17 cellular contexts compared by ENCODE assay signal in genomic region chr17:1019451-1019850, GRCh38. TPM values are rescaled to one million over a fixed set of nuclear protein-coding genes. Genes with fewer than 3 reads are reported as not detected.
DNase-seq lines count a peak whose midpoint lies in the region; ATAC-seq and TF ChIP-seq lines count a peak whose summit lies in the region.
"Had no signal": no experiment of that assay in that cellular context is flagged by ENCODE, and none has a peak within 500 bp of the region (broad histone marks: within the 10 kb centered on the region; RNA-seq: fewer than 3 reads in every experiment).

No MANE protein-coding gene starts in this region.

- no peak for TF ChIP-seq POLR2A in sigmoid colon (IDR thresholded peaks at IDR 0.05)

- H3F3A ChIP-seq in GM23248 (ENCODE audit: insufficient read depth): no peaks in the 10 kb centered on the region

- no peak for TF ChIP-seq EP300 in sigmoid colon (IDR thresholded peaks at IDR 0.05)

- DNase-seq in UCSD-AML1 (lab: John Stamatoyannopoulos, UW; ENCODE audit: unreplicated experiment) (peak; percentile 51), coronary artery (ENCODE audit: low spot score) (peak; percentile 86), left colon (no peak), sigmoid colon (no peak), foreskin fibroblast (no peak), inferior parietal cortex (ENCODE audit: extremely low spot score) (no peak), GM23248 (no peak)
- DNase-seq: activated CD8-positive, alpha-beta memory T cell treated with anti-CD3 and anti-CD28 coated beads for 24 hours; activated gamma-delta T cell treated with Interleukin-2 at 50 U/mL for 16 hours; central memory CD4-positive, alpha-beta T cell; DMS79 treated with DMSO at 0.1 percent for 48 hours; H7; KG1; NCI-H1436; NCI-H510A treated with DMSO at 0.1 percent for 48 hours; OCI-M1 had no signal

- TF ChIP-seq CTCF in coronary artery (IDR thresholded peaks at IDR 0.05) (no peak), sigmoid colon (IDR thresholded peaks at IDR 0.05) (no peak), foreskin fibroblast (IDR thresholded peaks at IDR 0.05; ENCODE audit: low read depth, low read length) (no peak)

- H3K27me3 ChIP-seq in sigmoid colon (no peaks in the 10 kb centered on the region), GM23248 (replicated peaks; ENCODE audit: insufficient read depth) (no peaks in the 10 kb centered on the region)

- no peaks in the 10 kb centered on the region for H3K9me3 ChIP-seq in sigmoid colon
- H3K9me3 ChIP-seq in GM23248 (ENCODE audit: low read depth): no peaks in the 10 kb centered on the region

- 41 to 65% methylated on average over 10 of the region's 10 CpGs for WGBS in sigmoid colon, 2 donors
- WGBS in GM23248 (ENCODE audit: low coverage in 1 of 2, low lambda C conversion rate in 2 of 2, missing lambda C conversion rate in 2 of 2), 2 experiments: 83 to 89% methylated on average over 10 of the region's 10 CpGs

- H3K36me3 ChIP-seq in sigmoid colon: no peaks in the 10 kb centered on the region
- no peaks in the 10 kb centered on the region for H3K36me3 ChIP-seq in GM23248 (ENCODE audit: low read depth)

- no peak overlapping the region for H2AFZ ChIP-seq in GM23248

- ATAC-seq in left colon: peak; percentile 76
- ATAC-seq in HG03025 (IDR thresholded peaks at IDR 0.05; ENCODE audit: low FRiP score, unreplicated experiment): no peak

- no peaks in the 10 kb centered on the region for H3K79me2 ChIP-seq in GM23248 (ENCODE audit: insufficient read depth)

- intact Hi-C loops in left colon (cut with DNase I, micrococcal nuclease): no loop called here
- intact Hi-C loops in sigmoid colon (cut with DNase I): no loop called here

- no peaks in the 10 kb centered on the region for H3K9me2 ChIP-seq in GM23248 (ENCODE audit: insufficient read depth)

- peaks cover 0 to 42% (median 26%) of the 10 kb centered on the region in 4 donors for H3K4me1 ChIP-seq in sigmoid colon
- H3K4me1 ChIP-seq in GM23248 (ENCODE audit: insufficient read depth): no peaks in the 10 kb centered on the region

- no peak overlapping the region for H3K4me2 ChIP-seq in GM23248 (ENCODE audit: unreplicated experiment)

- H3K4me3 ChIP-seq in coronary artery: peak overlapping the region; percentile 45
- no peak overlapping the region for H3K4me3 ChIP-seq in sigmoid colon
- no peak overlapping the region for H3K4me3 ChIP-seq in foreskin fibroblast (ENCODE audit: low read depth in 1 of 2, low read length in 2 of 2)
- no peak overlapping the region for H3K4me3 ChIP-seq in GM23248

- H3K27ac ChIP-seq in coronary artery: peak overlapping the region; percentile 86 to 98
- H3K27ac ChIP-seq in sigmoid colon: peak overlapping the region; percentile 51 to 79 (median 78)
- H3K27ac ChIP-seq in GM23248: no peak overlapping the region

- H3K9ac ChIP-seq in GM23248: no peak overlapping the region

- no peaks in the 10 kb centered on the region for H4K20me1 ChIP-seq in GM23248 (ENCODE audit: insufficient read depth)

- in situ Hi-C loops in GM23248 (cut with MboI): no loop called here

RNA-seq across cellular contexts. Expression of gene TIMM22, which starts 22.5 kb away (rescaled TPM):
- total RNA-seq in left colon: 1 to 10 TPM; 8.2 to 9.0 TPM
- 10 to 100 TPM in 3 of 4 donors, 1 to 10 TPM in 1; 8.0 to 13.6 (median 11.0) TPM for total RNA-seq in sigmoid colon
- 1 to 10 TPM; 6.0 to 9.2 (median 8.1) TPM for polyA plus RNA-seq in sigmoid colon
- 19.2 and 23.0 TPM in 2 replicates for total RNA-seq in GM23248 (2014; rRNA removed; shearing (Covaris generic))
- polyA plus RNA-seq in GM23248 (2016; fragmentation: Nextera tagmentation; extraction: Ambion mirVana): 26.1 and 26.7 TPM in 2 replicates

RNA-seq across cellular contexts. Expression of gene NXN, which starts 39.9 kb away (rescaled TPM):
- total RNA-seq in left colon (10 to 100 TPM in 1 of 2 donors, 1 to 10 TPM in 1; 3.9 to 14.5 TPM), sigmoid colon (10 to 100 TPM; 50.4 to 75.9 (median 67.1) TPM)
- polyA plus RNA-seq in sigmoid colon (10 to 100 TPM in 1 of 3 donors, 1 to 10 TPM in 2; 1.4 to 11.5 (median 8.4) TPM), GM23248 (2016; fragmentation: Nextera tagmentation; extraction: Ambion mirVana) (8.0 and 10.7 TPM in 2 replicates)
- 41.9 and 51.7 TPM in 2 replicates for total RNA-seq in GM23248 (2014; rRNA removed; shearing (Covaris generic))

Comparison
In these comparisons a context has a peak if more than half of its experiments do, and no peak if none do; other contexts are left out.
1. DNase-seq: peak in UCSD-AML1 (single experiment) and coronary artery (single experiment); none in left colon (0 of 2), sigmoid colon (single experiment), foreskin fibroblast (0 of 2), inferior parietal cortex (single experiment) and GM23248 (single experiment).